Comparison of ENCODE assay signal across 9 cellular contexts in genomic region chr5:39179561-39179960, GRCh38. TPM values are rescaled to one million over a fixed set of nuclear protein-coding genes. Genes with fewer than 3 reads are reported as not detected.
DNase-seq lines count a peak whose midpoint lies in the region; ATAC-seq and TF ChIP-seq lines count a peak whose summit lies in the region.
"Not testable (repeated sequence)": the region's sequence is repeated elsewhere in the genome, so short reads cannot be mapped to it uniquely, and the experiment has no call there.
"Had no signal": no experiment of that assay in that cellular context is flagged by ENCODE, and none has a peak within 500 bp of the region (broad histone marks: within the 10 kb centered on the region; RNA-seq: fewer than 3 reads in every experiment).

No MANE protein-coding gene starts in this region.

- not testable (repeated sequence) for H3K4me3 ChIP-seq in Karpas-422 (ENCODE audit: low read length); naive thymus-derived CD4-positive, alpha-beta T cell (ENCODE audit: low read length)

- not testable (repeated sequence) for H3K9me2 ChIP-seq in Karpas-422 (replicated peaks; ENCODE audit: insufficient read depth, low read length)

- not testable (repeated sequence) for H3K9me3 ChIP-seq in CD4-positive, alpha-beta T cell (ENCODE audit: control insufficient read depth, low read length); Karpas-422 (ENCODE audit: low read length); naive thymus-derived CD4-positive, alpha-beta T cell (ENCODE audit: control insufficient read depth in 2 of 3, low read length in 3 of 3)

- peak overlapping the region; percentile 85 for H3K27ac ChIP-seq in CD4-positive, alpha-beta T cell (ENCODE audit: low read depth, low read length)
- H3K27ac ChIP-seq in Karpas-422 (ENCODE audit: low read length), result peak overlapping the region; percentile 93; the same call in 1 of the 2 replicates
- H3K27ac ChIP-seq in naive thymus-derived CD4-positive, alpha-beta T cell (ENCODE audit: low read depth, low read length), result peak overlapping the region; percentile 72

- ATAC-seq in CD4-positive, alpha-beta T cell (ENCODE audit: poor library complexity); activated CD4-positive, alpha-beta T cell treated with anti-CD3 and anti-CD28 coated beads for 36 hours; activated CD8-positive, alpha-beta memory T cell treated with anti-CD3 and anti-CD28 coated beads, Interleukin-2, amount 10 ng/mL, durations not matched to agents 7 days and 5 days; activated naive CD8-positive, alpha-beta T cell treated with anti-CD3 and anti-CD28 coated beads, Interleukin-2, amount 50 U/mL, for 24 hours; naive thymus-derived CD4-positive, alpha-beta T cell; stimulated activated memory B cell treated with anti-CD40 and anti-IgM and Interleukin-4, amounts not matched to agents 10 μg/mL and 1 μg/mL and 100 μg/mL, for 72 hours: not testable (repeated sequence)

- peaks cover 73% of the 10 kb centered on the region for H3K4me1 ChIP-seq in Karpas-422 (ENCODE audit: low read length)
- peaks cover 94 to 95% of the 10 kb centered on the region in 2 donors for H3K4me1 ChIP-seq in naive thymus-derived CD4-positive, alpha-beta T cell (ENCODE audit: control insufficient read depth in 2 of 2, insufficient read depth in 2 of 2, low read length in 2 of 2)

- peaks cover 94% of the 10 kb centered on the region for H3K4me1 Mint-ChIP-seq in CD4-positive, alpha-beta T cell (ENCODE audit: low read depth)
- H3K4me1 Mint-ChIP-seq in activated CD4-positive, alpha-beta T cell treated with anti-CD3 and anti-CD28 coated beads for 36 hours, result peaks cover 89% of the 10 kb centered on the region
- peaks cover 91% of the 10 kb centered on the region for H3K4me1 Mint-ChIP-seq in activated CD8-positive, alpha-beta memory T cell treated with anti-CD3 and anti-CD28 coated beads, Interleukin-2, amount 10 ng/mL, durations not matched to agents 7 days and 5 days
- H3K4me1 Mint-ChIP-seq in activated naive CD4-positive, alpha-beta T cell treated with anti-CD3 and anti-CD28 coated beads for 36 hours (ENCODE audit: low read depth), result peaks cover 90% of the 10 kb centered on the region
- peaks cover 94% of the 10 kb centered on the region for H3K4me1 Mint-ChIP-seq in activated naive CD8-positive, alpha-beta T cell treated with anti-CD3 and anti-CD28 coated beads, Interleukin-2, amount 50 U/mL, for 24 hours
- H3K4me1 Mint-ChIP-seq in naive thymus-derived CD4-positive, alpha-beta T cell, result peaks cover 75 to 97% (median 91%) of the 10 kb centered on the region in 7 donors
- peaks cover 53% of the 10 kb centered on the region for H3K4me1 Mint-ChIP-seq in stimulated activated memory B cell treated with anti-CD40 and anti-IgM and Interleukin-4, amounts not matched to agents 10 μg/mL and 1 μg/mL and 100 μg/mL, for 72 hours

- H3K9me3 Mint-ChIP-seq in CD4-positive, alpha-beta T cell; activated CD4-positive, alpha-beta T cell treated with anti-CD3 and anti-CD28 coated beads for 36 hours (ENCODE audit: low read depth); activated CD8-positive, alpha-beta memory T cell treated with anti-CD3 and anti-CD28 coated beads, Interleukin-2, amount 10 ng/mL, durations not matched to agents 7 days and 5 days (ENCODE audit: low read depth); activated naive CD4-positive, alpha-beta T cell treated with anti-CD3 and anti-CD28 coated beads for 36 hours; activated naive CD8-positive, alpha-beta T cell treated with anti-CD3 and anti-CD28 coated beads, Interleukin-2, amount 50 U/mL, for 24 hours; naive thymus-derived CD4-positive, alpha-beta T cell; stimulated activated memory B cell treated with anti-CD40 and anti-IgM and Interleukin-4, amounts not matched to agents 10 μg/mL and 1 μg/mL and 100 μg/mL, for 72 hours: not testable (repeated sequence)

- not testable (repeated sequence) for H4K20me1 ChIP-seq in Karpas-422 (ENCODE audit: insufficient read depth, low read depth, low read length)

- DNase-seq in CD4-positive, alpha-beta T cell; Karpas-422; activated CD4-positive, alpha-beta T cell treated with anti-CD3 and anti-CD28 coated beads for 36 hours; activated CD8-positive, alpha-beta memory T cell treated with anti-CD3 and anti-CD28 coated beads, Interleukin-2, amount 10 ng/mL, durations not matched to agents 7 days and 5 days; activated naive CD8-positive, alpha-beta T cell treated with anti-CD3 and anti-CD28 coated beads, Interleukin-2, amount 50 U/mL, for 24 hours; naive thymus-derived CD4-positive, alpha-beta T cell: not testable (repeated sequence)
- peak; percentile 32 for DNase-seq in activated naive CD4-positive, alpha-beta T cell treated with anti-CD3 and anti-CD28 coated beads for 36 hours

- not testable (repeated sequence) for H3K4me2 ChIP-seq in Karpas-422 (ENCODE audit: low read depth, low read length, poor library complexity, severe bottlenecking)

- CTCF ChIA-PET in CD4-positive, alpha-beta T cell (lab: Charles Lee), result interaction anchor here (0.7 to 3.1 kb wide), 8 partner anchors 10 to 104 kb away, joined by 3 to 27 read pairs (median 4); no protein-coding TSS in a partner anchor
- CTCF ChIA-PET in activated CD4-positive, alpha-beta T cell treated with anti-CD3 and anti-CD28 coated beads for 36 hours (lab: Charles Lee), result interaction anchor here (1.0 to 3.6 kb wide), 10 partner anchors 10 to 38 kb away, joined by 3 to 14 read pairs (median 4); no protein-coding TSS in a partner anchor
- CTCF ChIA-PET in activated CD8-positive, alpha-beta memory T cell treated with anti-CD3 and anti-CD28 coated beads, Interleukin-2, amount 10 ng/mL, durations not matched to agents 7 days and 5 days (lab: Charles Lee), result interaction anchor here (1.1 to 8.6 kb wide), 7 partner anchors 9 to 37 kb away, joined by 3 to 91 read pairs (median 8); no protein-coding TSS in a partner anchor
- CTCF ChIA-PET in activated naive CD4-positive, alpha-beta T cell treated with anti-CD3 and anti-CD28 coated beads for 36 hours (lab: Charles Lee), result interaction anchor here (0.7 to 1.7 kb wide), 12 partner anchors 9 to 104 kb away, joined by 3 to 17 read pairs (median 4); no protein-coding TSS in a partner anchor
- CTCF ChIA-PET in naive thymus-derived CD4-positive, alpha-beta T cell (lab: Charles Lee), result interaction anchor here (0.6 to 9.1 kb wide), 15 partner anchors 9 to 103 kb away, joined by 3 to 85 read pairs (median 7); partner anchors contain the start of gene FYB1

- intact Hi-C loops in CD4-positive, alpha-beta T cell (cut with DNase I, micrococcal nuclease), result loop anchor here (1.0 to 5.0 kb wide), 4 partner anchors 15 to 38 kb away; partner anchors contain the start of gene FYB1 (in 1 of the 2)
- intact Hi-C loops in activated CD4-positive, alpha-beta T cell treated with anti-CD3 and anti-CD28 coated beads for 36 hours (cut with DNase I, micrococcal nuclease), result loop anchor here (2.0 to 10.0 kb wide), 4 partner anchors 31 to 1225 kb away; no protein-coding TSS in a partner anchor
- intact Hi-C loops in activated naive CD4-positive, alpha-beta T cell treated with anti-CD3 and anti-CD28 coated beads for 36 hours (cut with micrococcal nuclease), result loop anchor here (1.0 to 10.0 kb wide), 4 partner anchors 15 to 1305 kb away; no protein-coding TSS in a partner anchor
- intact Hi-C loops in naive thymus-derived CD4-positive, alpha-beta T cell (cut with micrococcal nuclease), result loop anchor here (1.0 to 10.0 kb wide), 6 partner anchors 8 to 1505 kb away; partner anchors contain the start of gene RICTOR (in 1 of the 2)

- POLR2A ChIA-PET in CD4-positive, alpha-beta T cell (lab: Charles Lee), result interaction anchor here (1.0 to 15.8 kb wide), 12 partner anchors 11 to 104 kb away, joined by 3 to 408 read pairs (median 12); no protein-coding TSS in a partner anchor
- POLR2A ChIA-PET in activated CD4-positive, alpha-beta T cell treated with anti-CD3 and anti-CD28 coated beads for 36 hours (lab: Charles Lee), result not testable (repeated sequence)
- POLR2A ChIA-PET in naive thymus-derived CD4-positive, alpha-beta T cell (lab: Charles Lee), result interaction anchor here (0.9 to 22.3 kb wide), 11 partner anchors 9 to 104 kb away, joined by 3 to 679 read pairs (median 3); no protein-coding TSS in a partner anchor

- not testable (repeated sequence) for H3K36me3 ChIP-seq in Karpas-422 (ENCODE audit: insufficient read depth, low read length); naive thymus-derived CD4-positive, alpha-beta T cell (ENCODE audit: control insufficient read depth in 2 of 3, insufficient read depth in 3 of 3, low read length in 3 of 3)

- not testable (repeated sequence) for TF ChIP-seq CTCF in CD4-positive, alpha-beta T cell (IDR thresholded peaks at IDR 0.05)

- not testable (repeated sequence) for H3K9ac ChIP-seq in Karpas-422 (ENCODE audit: low read length)

- peak overlapping the region; percentile 96 for H3K27ac Mint-ChIP-seq in CD4-positive, alpha-beta T cell
- H3K27ac Mint-ChIP-seq in activated CD4-positive, alpha-beta T cell treated with anti-CD3 and anti-CD28 coated beads for 36 hours, result peak overlapping the region; percentile 80
- H3K27ac Mint-ChIP-seq in activated CD8-positive, alpha-beta memory T cell treated with anti-CD3 and anti-CD28 coated beads, Interleukin-2, amount 10 ng/mL, durations not matched to agents 7 days and 5 days, result peak overlapping the region; percentile 90
- peak overlapping the region; percentile 92 for H3K27ac Mint-ChIP-seq in activated naive CD4-positive, alpha-beta T cell treated with anti-CD3 and anti-CD28 coated beads for 36 hours
- H3K27ac Mint-ChIP-seq in activated naive CD8-positive, alpha-beta T cell treated with anti-CD3 and anti-CD28 coated beads, Interleukin-2, amount 50 U/mL, for 24 hours, result peak overlapping the region; percentile 94
- H3K27ac Mint-ChIP-seq in naive thymus-derived CD4-positive, alpha-beta T cell, result peak overlapping the region; percentile 87 to 98 (median 96)
- H3K27ac Mint-ChIP-seq in stimulated activated memory B cell treated with anti-CD40 and anti-IgM and Interleukin-4, amounts not matched to agents 10 μg/mL and 1 μg/mL and 100 μg/mL, for 72 hours, result peak overlapping the region; percentile 0

- not testable (repeated sequence) for H3K79me2 ChIP-seq in Karpas-422 (ENCODE audit: low read length)

- H3K27me3 ChIP-seq in CD4-positive, alpha-beta T cell (ENCODE audit: control insufficient read depth, insufficient read depth, low read length); Karpas-422 (ENCODE audit: low read length); naive thymus-derived CD4-positive, alpha-beta T cell (ENCODE audit: control insufficient read depth in 2 of 2, insufficient read depth in 2 of 2, low read length in 2 of 2): not testable (repeated sequence)

- H3K4me3 Mint-ChIP-seq in CD4-positive, alpha-beta T cell, result peak overlapping the region; percentile 78
- peak overlapping the region; percentile 59 for H3K4me3 Mint-ChIP-seq in activated CD4-positive, alpha-beta T cell treated with anti-CD3 and anti-CD28 coated beads for 36 hours
- H3K4me3 Mint-ChIP-seq in activated CD8-positive, alpha-beta memory T cell treated with anti-CD3 and anti-CD28 coated beads, Interleukin-2, amount 10 ng/mL, durations not matched to agents 7 days and 5 days, result peak overlapping the region; percentile 68
- H3K4me3 Mint-ChIP-seq in activated naive CD4-positive, alpha-beta T cell treated with anti-CD3 and anti-CD28 coated beads for 36 hours, result peak overlapping the region; percentile 75
- H3K4me3 Mint-ChIP-seq in activated naive CD8-positive, alpha-beta T cell treated with anti-CD3 and anti-CD28 coated beads, Interleukin-2, amount 50 U/mL, for 24 hours, result peak overlapping the region; percentile 73
- H3K4me3 Mint-ChIP-seq in naive thymus-derived CD4-positive, alpha-beta T cell, result peak overlapping the region; percentile 58 to 86 (median 80)
- H3K4me3 Mint-ChIP-seq in stimulated activated memory B cell treated with anti-CD40 and anti-IgM and Interleukin-4, amounts not matched to agents 10 μg/mL and 1 μg/mL and 100 μg/mL, for 72 hours, result not testable (repeated sequence)

- H3K27me3 Mint-ChIP-seq in CD4-positive, alpha-beta T cell; activated CD4-positive, alpha-beta T cell treated with anti-CD3 and anti-CD28 coated beads for 36 hours; activated CD8-positive, alpha-beta memory T cell treated with anti-CD3 and anti-CD28 coated beads, Interleukin-2, amount 10 ng/mL, durations not matched to agents 7 days and 5 days; activated naive CD4-positive, alpha-beta T cell treated with anti-CD3 and anti-CD28 coated beads for 36 hours (ENCODE audit: low read depth); activated naive CD8-positive, alpha-beta T cell treated with anti-CD3 and anti-CD28 coated beads, Interleukin-2, amount 50 U/mL, for 24 hours; naive thymus-derived CD4-positive, alpha-beta T cell; stimulated activated memory B cell treated with anti-CD40 and anti-IgM and Interleukin-4, amounts not matched to agents 10 μg/mL and 1 μg/mL and 100 μg/mL, for 72 hours: not testable (repeated sequence)

- not testable (repeated sequence) for H2AFZ ChIP-seq in Karpas-422 (ENCODE audit: low read length)

- H3K36me3 Mint-ChIP-seq in CD4-positive, alpha-beta T cell (ENCODE audit: low read depth), result peaks cover 57% of the 10 kb centered on the region
- H3K36me3 Mint-ChIP-seq in activated CD4-positive, alpha-beta T cell treated with anti-CD3 and anti-CD28 coated beads for 36 hours (ENCODE audit: low read depth), result peaks cover 11% of the 10 kb centered on the region
- peaks cover 46% of the 10 kb centered on the region for H3K36me3 Mint-ChIP-seq in activated CD8-positive, alpha-beta memory T cell treated with anti-CD3 and anti-CD28 coated beads, Interleukin-2, amount 10 ng/mL, durations not matched to agents 7 days and 5 days
- H3K36me3 Mint-ChIP-seq in activated naive CD4-positive, alpha-beta T cell treated with anti-CD3 and anti-CD28 coated beads for 36 hours (ENCODE audit: low read depth); activated naive CD8-positive, alpha-beta T cell treated with anti-CD3 and anti-CD28 coated beads, Interleukin-2, amount 50 U/mL, for 24 hours (ENCODE audit: low read depth); stimulated activated memory B cell treated with anti-CD40 and anti-IgM and Interleukin-4, amounts not matched to agents 10 μg/mL and 1 μg/mL and 100 μg/mL, for 72 hours: not testable (repeated sequence)
- peaks cover 0 to 42% (median 35%) of the 10 kb centered on the region in 5 donors for H3K36me3 Mint-ChIP-seq in naive thymus-derived CD4-positive, alpha-beta T cell

RNA-seq across cellular contexts. Expression of gene FYB1, which starts 39.8 kb away (rescaled TPM):
- 100 to 1,000 TPM; 478 to 497 TPM for total RNA-seq in CD4-positive, alpha-beta T cell
- 2.7 and 2.8 TPM in 2 replicates for total RNA-seq in Karpas-422 (2014; rRNA removed; shearing (Covaris generic); ENCODE audit: low replicate concordance)
- total RNA-seq in activated CD4-positive, alpha-beta T cell treated with anti-CD3 and anti-CD28 coated beads for 36 hours, result 100 to 1,000 TPM; 109 to 171 TPM
- 100 to 1,000 TPM; 198 to 270 TPM for total RNA-seq in activated CD8-positive, alpha-beta memory T cell treated with anti-CD3 and anti-CD28 coated beads, Interleukin-2, amount 10 ng/mL, durations not matched to agents 7 days and 5 days
- total RNA-seq in activated naive CD4-positive, alpha-beta T cell treated with anti-CD3 and anti-CD28 coated beads for 36 hours, result 100 to 1,000 TPM; 129 TPM
- total RNA-seq in naive thymus-derived CD4-positive, alpha-beta T cell, result 100 to 1,000 TPM; 310 to 701 (median 497) TPM
- polyA plus RNA-seq in naive thymus-derived CD4-positive, alpha-beta T cell, result 100 to 1,000 TPM; 342 to 488 TPM
- total RNA-seq: HT1080 had no signal

Comparison
In these comparisons a context has a peak if more than half of its experiments do, and no peak if none do; other contexts are left out.
1. H3K27ac Mint-ChIP-seq: peak in every context shown above with its lines; median percentile 96 in CD4-positive, alpha-beta T cell; 96 in naive thymus-derived CD4-positive, alpha-beta T cell; 94 in activated naive CD8-positive, alpha-beta T cell treated with anti-CD3 and anti-CD28 coated beads, Interleukin-2, amount 50 U/mL, for 24 hours; 92 in activated naive CD4-positive, alpha-beta T cell treated with anti-CD3 and anti-CD28 coated beads for 36 hours; 90 in activated CD8-positive, alpha-beta memory T cell treated with anti-CD3 and anti-CD28 coated beads, Interleukin-2, amount 10 ng/mL, durations not matched to agents 7 days and 5 days; 80 in activated CD4-positive, alpha-beta T cell treated with anti-CD3 and anti-CD28 coated beads for 36 hours; 0 in stimulated activated memory B cell treated with anti-CD40 and anti-IgM and Interleukin-4, amounts not matched to agents 10 μg/mL and 1 μg/mL and 100 μg/mL, for 72 hours.
2. RNA of gene FYB1, which starts 39.8 kb away (total RNA-seq): 310 to 701 TPM in naive thymus-derived CD4-positive, alpha-beta T cell, 478 to 497 TPM in CD4-positive, alpha-beta T cell, 198 to 270 TPM in activated CD8-positive, alpha-beta memory T cell treated with anti-CD3 and anti-CD28 coated beads, Interleukin-2, amount 10 ng/mL, durations not matched to agents 7 days and 5 days, 109 to 171 TPM in activated CD4-positive, alpha-beta T cell treated with anti-CD3 and anti-CD28 coated beads for 36 hours and 129 TPM in activated naive CD4-positive, alpha-beta T cell treated with anti-CD3 and anti-CD28 coated beads for 36 hours; 2.7 to 2.8 TPM in Karpas-422; every median in the first group is over 10 times any median in the second.
3. Peak in every context shown above with its lines, with median percentiles within 50 percentile points of each other: H3K27ac ChIP-seq.